16 cellular contexts compared by ENCODE assay signal in genomic region chr1:23804183-23804582, GRCh38. TPM values are rescaled to one million over a fixed set of nuclear protein-coding genes. Genes with fewer than 3 reads are reported as not detected.
DNase-seq lines count a peak whose midpoint lies in the region; ATAC-seq and TF ChIP-seq lines count a peak whose summit lies in the region.
"Had no signal": no experiment of that assay in that cellular context is flagged by ENCODE, and none has a peak within 500 bp of the region (broad histone marks: within the 10 kb centered on the region; RNA-seq: fewer than 3 reads in every experiment).

No MANE protein-coding gene starts in this region.

- H4K20me1 ChIP-seq in DOHH2 (ENCODE audit: control insufficient read depth, insufficient read depth, low read depth, low read length) (no peaks in the 10 kb centered on the region), osteoblast (ENCODE audit: insufficient read depth, low read length) (no peaks in the 10 kb centered on the region)

- ATAC-seq in Right ventricle myocardium superior (ENCODE audit: poor library complexity), result no peak
- ATAC-seq: CD8-positive, alpha-beta T cell; left cardiac atrium; right cardiac atrium; stimulated activated naive CD8-positive, alpha-beta T cell treated with anti-CD3 and anti-CD28 coated beads, Interleukin-15, Interleukin-2, amounts not matched to agents 100 U/mL and 50 U/mL, for 24 hours had no signal

- no peak overlapping the region for H3K27ac ChIP-seq in DOHH2 (ENCODE audit: low read depth, low read length)
- no peak overlapping the region for H3K27ac ChIP-seq in HEK293 (ENCODE audit: extremely low read depth, low read depth, low read length)
- H3K27ac ChIP-seq in brain microvascular endothelial cell, result no peak overlapping the region
- no peak overlapping the region for H3K27ac ChIP-seq in osteoblast (ENCODE audit: low read depth, low read length)

- H3K4me1 ChIP-seq in DOHH2 (ENCODE audit: control insufficient read depth, low read length) (peaks cover 19% of the 10 kb centered on the region), HEK293 (ENCODE audit: control insufficient read depth, insufficient read depth, low read length) (peaks cover 3% of the 10 kb centered on the region; the same call in 1 of the 2 replicates), osteoblast (ENCODE audit: insufficient read depth, low read length) (peaks cover 12% of the 10 kb centered on the region)

- DNase-seq in brain microvascular endothelial cell (no peak), osteoblast (ENCODE audit: insufficient read length, low spot score, missing footprints) (peak; percentile 60), Right ventricle myocardium superior (no peak), NCI-H510A (lab: John Stamatoyannopoulos, UW) (no peak)
- no peak for DNase-seq in stimulated activated CD4-positive, alpha-beta T cell treated with anti-CD3 and anti-CD28 coated beads, Interleukin-2, amount 100 ng/mL, for 48 hours
- DNase-seq: activated B cell treated with CpG ODN at 0.5 μM for 24 hours; activated CD8-positive, alpha-beta memory T cell treated with anti-CD3 and anti-CD28 coated beads, Interleukin-2, amount 50 U/mL, for 48 hours; CD8-positive, alpha-beta T cell; central memory CD4-positive, alpha-beta T cell; left cardiac atrium; NCI-H2029 treated with DMSO at 0.1 percent for 48 hours; NK-92 treated with Interleukin-12 subunit alpha and Interleukin-12 subunit beta, amount 100 ng/mL, for 24 hours; right cardiac atrium; stimulated activated naive CD8-positive, alpha-beta T cell treated with anti-CD3 and anti-CD28 coated beads, Interleukin-15, Interleukin-2, amounts not matched to agents 100 U/mL and 50 U/mL, for 24 hours had no signal

- no peaks in the 10 kb centered on the region for H3K27me3 ChIP-seq in DOHH2 (ENCODE audit: control insufficient read depth, low read length)
- H3K27me3 ChIP-seq in brain microvascular endothelial cell (replicated peaks), result no peaks in the 10 kb centered on the region
- no peaks in the 10 kb centered on the region for H3K27me3 ChIP-seq in osteoblast (ENCODE audit: insufficient read depth, low read length)

- intact Hi-C loops in Right ventricle myocardium superior (cut with DNase I), result no loop called here

- H3K4me3 ChIP-seq in DOHH2 (ENCODE audit: low read length), result no peak overlapping the region
- no peak overlapping the region for H3K4me3 ChIP-seq in HEK293 (ENCODE audit: low read depth, low read length)
- no peak overlapping the region for H3K4me3 ChIP-seq in brain microvascular endothelial cell (ENCODE audit: low read depth, low read length)
- no peak overlapping the region for H3K4me3 ChIP-seq in osteoblast (ENCODE audit: insufficient read depth, low read length)

- H3K4me2 ChIP-seq in DOHH2 (ENCODE audit: low read length) (no peak overlapping the region), osteoblast (ENCODE audit: insufficient read depth, low read length) (no peak overlapping the region)

- no peak overlapping the region for H2AFZ ChIP-seq in osteoblast (ENCODE audit: low read length)

- POLR2A ChIA-PET in HEK293 (lab: Yijun Ruan, JAX), result no interaction called here

- CTCF ChIA-PET in HEK293 (lab: Yijun Ruan, JAX), result no interaction called here

- in situ Hi-C loops in brain microvascular endothelial cell (cut with HindIII; ENCODE audit: low pct_ligation_motif_present, low sequenced_read_pairs), result no loop called here

- H3K9me3 ChIP-seq in DOHH2 (ENCODE audit: control insufficient read depth, insufficient read depth, low read length) (no peaks in the 10 kb centered on the region), HEK293 (ENCODE audit: control insufficient read depth, insufficient read depth, low read depth, low read length) (no peaks in the 10 kb centered on the region), osteoblast (ENCODE audit: low read depth, low read length) (no peaks in the 10 kb centered on the region)

- peaks cover 9% of the 10 kb centered on the region for H3K79me2 ChIP-seq in DOHH2 (ENCODE audit: control insufficient read depth, low read length)
- H3K79me2 ChIP-seq in osteoblast (ENCODE audit: insufficient read depth, low read length), result no peaks in the 10 kb centered on the region

- H3F3A ChIP-seq in DOHH2 (ENCODE audit: control insufficient read depth, insufficient read depth), result no peaks in the 10 kb centered on the region

- H3K36me3 ChIP-seq in DOHH2 (ENCODE audit: control insufficient read depth, low read length), result no peaks in the 10 kb centered on the region
- peaks cover 0 to 53% of the 10 kb centered on the region in 2 experiments; a peak in 1 of 3 replicates for H3K36me3 ChIP-seq in HEK293 (ENCODE audit: control insufficient read depth in 2 of 2, insufficient read depth in 1 of 2, low read length in 2 of 2)
- no peaks in the 10 kb centered on the region for H3K36me3 ChIP-seq in brain microvascular endothelial cell (replicated peaks)
- peaks cover 18% of the 10 kb centered on the region for H3K36me3 ChIP-seq in osteoblast (ENCODE audit: insufficient read depth, low read length)

- peak; percentile 54 for TF ChIP-seq CTCF in DOHH2 (IDR thresholded peaks at IDR 0.05; ENCODE audit: low read depth, low read length, poor library complexity, severe bottlenecking)
- peak; percentile 38; the same call in 1 of the 2 replicates for TF ChIP-seq CTCF in HEK293 (tag by site-specific recombination; IDR thresholded peaks at IDR 0.05)
- peak; percentile 52 for TF ChIP-seq CTCF in brain microvascular endothelial cell (IDR thresholded peaks at IDR 0.05; ENCODE audit: low read depth, low read length, missing control alignments)
- TF ChIP-seq CTCF in osteoblast (IDR thresholded peaks at IDR 0.05; ENCODE audit: extremely low read depth, low read depth, low read length), result peak; percentile 27

- H3K9me2 ChIP-seq in DOHH2 (replicated peaks; ENCODE audit: control insufficient read depth, low read length), result no peaks in the 10 kb centered on the region

TF ChIP-seq in HEK293, 187 proteins besides CTCF, POLR2A, EP300 and RAD21:
- TF ChIP-seq ZNF248 (tag by site-specific recombination; IDR thresholded peaks at IDR 0.05) (no peak), FEZF1 (tag by site-specific recombination; IDR thresholded peaks at IDR 0.05) (no peak), ZNF416 (tag by site-specific recombination; IDR thresholded peaks at IDR 0.05) (no peak), YY1 (tag by site-specific recombination; IDR thresholded peaks at IDR 0.05) (no peak), ZFHX2 (tag by site-specific recombination; conservative IDR thresholded peaks at IDR 0.05) (no peak), MZF1 (tag by site-specific recombination; IDR thresholded peaks at IDR 0.05; ENCODE audit: borderline replicate concordance) (no peak), BCL11B (tag by site-specific recombination; IDR thresholded peaks at IDR 0.05; ENCODE audit: low read depth) (no peak), ZNF174 (tag by site-specific recombination; IDR thresholded peaks at IDR 0.05) (no peak), ZNF214 (tag by site-specific recombination; IDR thresholded peaks at IDR 0.05; ENCODE audit: borderline replicate concordance) (no peak), RBAK (tag by site-specific recombination; IDR thresholded peaks at IDR 0.05) (no peak), ZNF404 (tag by site-specific recombination; IDR thresholded peaks at IDR 0.05) (no peak), ZNF473 (tag by site-specific recombination; IDR thresholded peaks at IDR 0.05) (no peak), ZNF292 (tag by site-specific recombination; IDR thresholded peaks at IDR 0.05; ENCODE audit: borderline replicate concordance, low read depth) (no peak), ZNF585B (tag by site-specific recombination; IDR thresholded peaks at IDR 0.05) (no peak), ZNF114 (tag by site-specific recombination; IDR thresholded peaks at IDR 0.05) (no peak)
- TF ChIP-seq, protein P1, sequence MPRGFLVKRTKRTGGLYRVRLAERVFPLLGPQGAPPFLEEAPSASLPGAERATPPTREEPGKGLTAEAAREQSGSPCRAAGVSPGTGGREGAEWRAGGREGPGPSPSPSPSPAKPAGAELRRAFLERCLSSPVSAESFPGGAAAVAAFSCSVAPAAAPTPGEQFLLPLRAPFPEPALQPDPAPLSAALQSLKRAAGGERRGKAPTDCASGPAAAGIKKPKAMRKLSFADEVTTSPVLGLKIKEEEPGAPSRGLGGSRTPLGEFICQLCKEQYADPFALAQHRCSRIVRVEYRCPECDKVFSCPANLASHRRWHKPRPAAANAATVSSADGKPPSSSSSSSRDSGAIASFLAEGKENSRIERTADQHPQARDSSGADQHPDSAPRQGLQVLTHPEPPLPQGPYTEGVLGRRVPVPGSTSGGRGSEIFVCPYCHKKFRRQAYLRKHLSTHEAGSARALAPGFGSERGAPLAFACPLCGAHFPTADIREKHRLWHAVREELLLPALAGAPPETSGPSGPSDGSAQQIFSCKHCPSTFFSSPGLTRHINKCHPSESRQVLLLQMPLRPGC (tag by site-specific recombination; IDR thresholded peaks at IDR 0.05), result no peak
- TF ChIP-seq, protein P2, sequence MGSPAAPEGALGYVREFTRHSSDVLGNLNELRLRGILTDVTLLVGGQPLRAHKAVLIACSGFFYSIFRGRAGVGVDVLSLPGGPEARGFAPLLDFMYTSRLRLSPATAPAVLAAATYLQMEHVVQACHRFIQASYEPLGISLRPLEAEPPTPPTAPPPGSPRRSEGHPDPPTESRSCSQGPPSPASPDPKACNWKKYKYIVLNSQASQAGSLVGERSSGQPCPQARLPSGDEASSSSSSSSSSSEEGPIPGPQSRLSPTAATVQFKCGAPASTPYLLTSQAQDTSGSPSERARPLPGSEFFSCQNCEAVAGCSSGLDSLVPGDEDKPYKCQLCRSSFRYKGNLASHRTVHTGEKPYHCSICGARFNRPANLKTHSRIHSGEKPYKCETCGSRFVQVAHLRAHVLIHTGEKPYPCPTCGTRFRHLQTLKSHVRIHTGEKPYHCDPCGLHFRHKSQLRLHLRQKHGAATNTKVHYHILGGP (tag by site-specific recombination; IDR thresholded peaks at IDR 0.05), result no peak

RNA-seq across cellular contexts. Expression of gene GALE, which starts 3.6 kb away (rescaled TPM):
- total RNA-seq in osteoblast (11.8 and 13.4 TPM in 2 replicates), Right ventricle myocardium superior (5.3 TPM)

RNA-seq across cellular contexts. Expression of gene LYPLA2, which starts 13.2 kb away (rescaled TPM):
- total RNA-seq in osteoblast (28.3 and 36.9 TPM in 2 replicates), Right ventricle myocardium superior (26.8 TPM)

RNA-seq across cellular contexts. Expression of gene HMGCL, which starts 21.0 kb away (rescaled TPM):
- total RNA-seq in osteoblast (36.5 and 39.8 TPM in 2 replicates), Right ventricle myocardium superior (34.3 TPM)

RNA-seq across cellular contexts. Expression of gene PITHD1, which starts 26.0 kb away (rescaled TPM):
- total RNA-seq in osteoblast (29.8 and 31.1 TPM in 2 replicates), Right ventricle myocardium superior (43.8 TPM)
